In genomic region chr1:186165303-186165702, GRCh38 we compare ENCODE assay signal across 14 cellular contexts.
"Had no signal": no experiment of that assay in that cellular context is flagged by ENCODE, and none has a peak within 500 bp of the region (broad histone marks: within the 10 kb centered on the region; RNA-seq: fewer than 3 reads in every experiment).

No MANE protein-coding gene starts in this region.

- FAIRE-seq: islet of Langerhans had no signal

- H3K4me3 ChIP-seq: mucosa of descending colon had no signal

- H3K27ac ChIP-seq: parathyroid adenoma had no signal

- H3K4me1 ChIP-seq: parathyroid adenoma had no signal

- DNase-seq: activated CD4-positive, alpha-beta T cell treated with anti-CD3 and anti-CD28 coated beads for 48 hours; activated CD8-positive, alpha-beta T cell treated with anti-CD3 and anti-CD28 coated beads for 36 hours; activated gamma-delta T cell; activated T-cell treated with anti-CD3 and anti-CD28 coated beads, Interleukin-2, amount 50 U/mL, for 48 hours; amniotic stem cell; cortex of kidney; effector memory CD4-positive, alpha-beta T cell; mucosa of descending colon; naive thymus-derived CD8-positive, alpha-beta T cell; retina; stimulated activated CD4-positive, alpha-beta T cell treated with anti-CD3 and anti-CD28 coated beads, Interleukin-2, amount 100 ng/mL, for 48 hours; T-helper 2 cell had no signal

- H3K9me3 ChIP-seq: mucosa of descending colon had no signal
